1 cellular context compared by ENCODE assay signal in the genomic region with DNA sequence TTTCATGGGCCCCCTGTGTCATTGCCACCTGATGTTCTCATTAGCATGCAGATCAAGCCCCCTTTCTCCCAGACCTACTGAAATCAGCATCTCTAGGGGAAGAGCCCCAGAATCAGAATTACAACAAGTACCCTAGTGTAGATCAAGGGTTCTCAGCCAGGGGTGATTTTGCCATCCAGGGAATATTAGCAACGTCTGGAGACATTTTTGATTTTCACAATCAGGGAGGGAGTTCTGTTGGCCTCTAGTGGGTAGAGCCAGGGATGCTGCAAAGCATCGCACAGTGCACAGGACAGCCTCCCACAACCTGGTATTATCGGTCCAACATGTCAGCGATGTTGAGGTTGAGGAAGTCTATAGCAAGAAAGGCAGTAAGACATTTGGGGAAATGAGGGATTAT.
TF ChIP-seq lines count a peak whose summit lies in the region.

No MANE protein-coding gene starts in this region.

TF ChIP-seq in K562, 482 proteins besides CTCF, POLR2A, EP300 and RAD21:
- TF ChIP-seq GTF2E2 (tag; IDR thresholded peaks at IDR 0.05) = 0 out of 2 replicates have a peak, but pooled peaks have one; percentile 56
- TF ChIP-seq, protein P1, sequence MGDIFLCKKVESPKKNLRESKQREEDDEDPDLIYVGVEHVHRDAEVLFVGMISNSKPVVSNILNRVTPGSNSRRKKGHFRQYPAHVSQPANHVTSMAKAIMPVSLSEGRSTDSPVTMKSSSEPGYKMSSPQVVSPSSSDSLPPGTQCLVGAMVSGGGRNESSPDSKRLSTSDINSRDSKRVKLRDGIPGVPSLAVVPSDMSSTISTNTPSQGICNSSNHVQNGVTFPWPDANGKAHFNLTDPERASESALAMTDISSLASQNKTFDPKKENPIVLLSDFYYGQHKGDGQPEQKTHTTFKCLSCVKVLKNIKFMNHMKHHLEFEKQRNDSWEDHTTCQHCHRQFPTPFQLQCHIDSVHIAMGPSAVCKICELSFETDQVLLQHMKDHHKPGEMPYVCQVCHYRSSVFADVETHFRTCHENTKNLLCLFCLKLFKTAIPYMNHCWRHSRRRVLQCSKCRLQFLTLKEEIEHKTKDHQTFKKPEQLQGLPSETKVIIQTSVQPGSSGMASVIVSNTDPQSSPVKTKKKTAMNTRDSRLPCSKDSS (IDR thresholded peaks at IDR 0.05; ENCODE audit: low read depth, partially characterized antibody) = no peak
- TF ChIP-seq RHOXF2B (CRISPR knock-in tag; conservative IDR thresholded peaks at IDR 0.05) = no peak
